9 cellular contexts compared by ENCODE assay signal in genomic region chr17:44417553-44417952, GRCh38. TPM values are rescaled to one million over a fixed set of nuclear protein-coding genes. Genes with fewer than 3 reads are reported as not detected.
DNase-seq lines count a peak whose midpoint lies in the region; ATAC-seq and TF ChIP-seq lines count a peak whose summit lies in the region.
"Had no signal": no experiment of that assay in that cellular context is flagged by ENCODE, and none has a peak within 500 bp of the region (broad histone marks: within the 10 kb centered on the region; RNA-seq: fewer than 3 reads in every experiment).

No MANE protein-coding gene starts in this region.

- POLR2A ChIA-PET in AG04449 (lab: Yijun Ruan, JAX), result no interaction called here

- H3K4me3 ChIP-seq in AG04449 (ENCODE audit: low read depth, low read length), result no peak overlapping the region

- no peak for TF ChIP-seq CTCF in AG04449 (IDR thresholded peaks at IDR 0.05; ENCODE audit: insufficient read depth, low read length, missing control alignments)
- no peak for TF ChIP-seq CTCF in GM13976 (IDR thresholded peaks at IDR 0.05; ENCODE audit: borderline replicate concordance, control extremely low read depth, extremely low read depth, insufficient read depth, missing control alignments)

- peaks cover 49 to 64% of the 10 kb centered on the region in 2 donors for H3K4me1 Mint-ChIP-seq in immature natural killer cell

- H3K36me3 Mint-ChIP-seq in immature natural killer cell, result peaks cover 9 to 23% (median 22%) of the 10 kb centered on the region in 3 donors

- peak; percentile 33 for DNase-seq in AG04449 (ENCODE audit: low read depth, low spot score)
- peak; percentile 52 for DNase-seq in GM13976 (ENCODE audit: low spot score)
- peak; percentile 20 to 30 for DNase-seq in activated T-cell treated with anti-CD3 and anti-CD28 coated beads, Interleukin-2, amount 50 U/mL, for 48 hours
- DNase-seq in immature natural killer cell, result no peak
- no peak for DNase-seq in NCI-H748 (lab: John Stamatoyannopoulos, UW; ENCODE audit: unreplicated experiment)
- no peak for DNase-seq in stimulated activated CD4-positive, alpha-beta T cell treated with anti-CD3 and anti-CD28 coated beads, Interleukin-4, amount 100 ng/mL, for 4 hours
- DNase-seq: RPMI8226 had no signal

- ATAC-seq in GM19395 (IDR thresholded peaks at IDR 0.05; ENCODE audit: unreplicated experiment), result no peak
- ATAC-seq in GM21423 (IDR thresholded peaks at IDR 0.05; ENCODE audit: unreplicated experiment), result no peak

- H3K27me3 Mint-ChIP-seq in immature natural killer cell (ENCODE audit: low read depth in 3 of 3), result no peaks in the 10 kb centered on the region

- CTCF ChIA-PET in AG04449 (lab: Yijun Ruan, JAX), result interaction anchor here (3.0 kb wide), 1 partner anchor 106 kb away, joined by 9 read pairs; no protein-coding TSS in a partner anchor

- H3K4me3 Mint-ChIP-seq in immature natural killer cell, result no peak overlapping the region

- no peaks in the 10 kb centered on the region for H3K9me3 Mint-ChIP-seq in immature natural killer cell

- in situ Hi-C loops in GM13976 (cut with MboI; ENCODE audit: low sequenced_read_pairs, unreplicated experiment), result no loop called here

- H3K27ac Mint-ChIP-seq in immature natural killer cell, result peak overlapping the region; percentile 51 to 91 (median 76)

RNA-seq across cellular contexts. Expression of gene ITGA2B, which starts 28.1 kb away (rescaled TPM):
- polyA plus RNA-seq in immature natural killer cell, result 1 to 10 TPM; 1.9 to 9.3 (median 2.8) TPM

RNA-seq across cellular contexts. Expression of gene FAM171A2, which starts 53.9 kb away (rescaled TPM):
- polyA plus RNA-seq in immature natural killer cell, result under 1 TPM in 1 of 3 donors, not detected in 2; 0.07 TPM

Comparison
In these comparisons a context has a peak if more than half of its experiments do, and no peak if none do; other contexts are left out.
1. DNase-seq: peak in AG04449 (single experiment), GM13976 (single experiment) and activated T-cell treated with anti-CD3 and anti-CD28 coated beads, Interleukin-2, amount 50 U/mL, for 48 hours (2 of 2); none in immature natural killer cell (0 of 3), NCI-H748 (single experiment) and stimulated activated CD4-positive, alpha-beta T cell treated with anti-CD3 and anti-CD28 coated beads, Interleukin-4, amount 100 ng/mL, for 4 hours (0 of 2).